Comparison of ENCODE assay signal across 18 cellular contexts in genomic region chr5:126188804-126189203, GRCh38.
"Had no signal": no experiment of that assay in that cellular context is flagged by ENCODE, and none has a peak within 500 bp of the region (broad histone marks: within the 10 kb centered on the region; RNA-seq: fewer than 3 reads in every experiment).

No MANE protein-coding gene starts in this region.

- H3K4me1 ChIP-seq: gastroesophageal sphincter, lower lobe of right lung, suprapubic skin had no signal

- DNase-seq: activated CD4-positive, CD25-positive, alpha-beta regulatory T cell treated with anti-CD3 and anti-CD28 coated beads, Interleukin-2, amount 50 U/mL, for 72 hours; activated naive CD4-positive, alpha-beta T cell treated with Interleukin-2 at 50 U/mL for 16 hours; activated T-cell treated with anti-CD3 and anti-CD28 coated beads for 4 hours; anterior cingulate cortex; cerebellar nuclear complex; effector memory CD8-positive, alpha-beta T cell; left colon; lower lobe of right lung; mucosa of descending colon; naive thymus-derived CD4-positive, alpha-beta T cell; occipital lobe; right cardiac atrium; T-helper 1 cell; T1000; trophoblast cell had no signal

- H3K27me3 ChIP-seq: gastroesophageal sphincter, suprapubic skin had no signal

- H3K27ac ChIP-seq: epithelial cell of prostate, gastroesophageal sphincter, lower lobe of right lung, suprapubic skin had no signal

- H3K36me3 ChIP-seq: gastroesophageal sphincter, lower lobe of right lung, suprapubic skin had no signal

- H3K9me3 ChIP-seq: gastroesophageal sphincter, lower lobe of right lung, mucosa of descending colon, suprapubic skin had no signal

- H3K4me3 ChIP-seq: gastroesophageal sphincter, lower lobe of right lung, mucosa of descending colon, suprapubic skin had no signal
